ENCODE assay signal across 1 cellular context in the genomic region with DNA sequence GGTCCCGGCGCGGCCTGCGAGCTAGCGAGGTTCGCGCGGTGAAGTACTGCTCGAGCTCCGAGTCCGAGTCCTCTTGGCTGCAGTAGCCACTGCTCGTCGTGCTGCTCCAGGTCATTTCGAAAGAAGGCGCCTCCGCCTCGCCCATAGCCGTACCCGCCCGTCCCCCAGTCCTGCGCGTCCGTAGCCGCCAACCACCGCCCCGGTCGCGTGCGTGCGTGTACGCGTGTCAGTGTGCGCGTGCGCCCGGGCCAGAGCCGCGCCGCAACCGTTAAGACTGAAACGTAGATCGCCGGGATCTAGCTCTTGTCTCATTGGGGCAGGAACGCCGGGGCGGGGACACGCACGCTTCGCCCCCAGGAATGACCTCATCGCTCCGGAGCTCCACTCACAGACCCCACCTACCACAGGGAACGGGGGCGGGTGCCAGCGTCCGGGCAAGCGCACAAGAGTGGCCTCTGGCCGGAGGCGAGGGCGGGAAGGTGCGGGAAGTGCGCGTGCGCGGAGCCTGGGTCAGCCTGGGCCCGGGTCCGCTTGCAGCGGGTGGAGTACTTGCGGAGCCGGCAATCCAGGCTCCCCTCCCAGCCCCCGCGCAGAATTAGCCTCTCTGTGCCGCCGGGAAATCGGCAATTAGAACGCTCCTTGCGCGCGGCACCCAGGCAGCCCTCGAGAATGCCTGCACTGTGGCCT.
TF ChIP-seq lines count a peak whose summit lies in the region.

No MANE protein-coding gene starts in this region.

TF ChIP-seq in HepG2, 621 proteins besides CTCF, POLR2A, EP300 and RAD21 (continued from another document and continues in another):
- TF ChIP-seq, protein P1, sequence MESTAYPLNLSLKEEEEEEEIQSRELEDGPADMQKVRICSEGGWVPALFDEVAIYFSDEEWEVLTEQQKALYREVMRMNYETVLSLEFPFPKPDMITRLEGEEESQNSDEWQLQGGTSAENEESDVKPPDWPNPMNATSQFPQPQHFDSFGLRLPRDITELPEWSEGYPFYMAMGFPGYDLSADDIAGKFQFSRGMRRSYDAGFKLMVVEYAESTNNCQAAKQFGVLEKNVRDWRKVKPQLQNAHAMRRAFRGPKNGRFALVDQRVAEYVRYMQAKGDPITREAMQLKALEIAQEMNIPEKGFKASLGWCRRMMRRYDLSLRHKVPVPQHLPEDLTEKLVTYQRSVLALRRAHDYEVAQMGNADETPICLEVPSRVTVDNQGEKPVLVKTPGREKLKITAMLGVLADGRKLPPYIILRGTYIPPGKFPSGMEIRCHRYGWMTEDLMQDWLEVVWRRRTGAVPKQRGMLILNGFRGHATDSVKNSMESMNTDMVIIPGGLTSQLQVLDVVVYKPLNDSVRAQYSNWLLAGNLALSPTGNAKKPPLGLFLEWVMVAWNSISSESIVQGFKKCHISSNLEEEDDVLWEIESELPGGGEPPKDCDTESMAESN (CRISPR knock-in tag; conservative IDR thresholded peaks at IDR 0.05), result peak; percentile 91
- TF ChIP-seq, protein P2, sequence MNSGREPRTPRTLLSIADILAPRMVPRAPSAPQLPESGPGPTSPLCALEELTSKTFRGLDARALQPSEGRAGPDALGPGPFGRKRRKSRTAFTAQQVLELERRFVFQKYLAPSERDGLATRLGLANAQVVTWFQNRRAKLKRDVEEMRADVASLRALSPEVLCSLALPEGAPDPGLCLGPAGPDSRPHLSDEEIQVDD (CRISPR knock-in tag; IDR thresholded peaks at IDR 0.05; ENCODE audit: borderline replicate concordance), result 0 out of 2 replicates have a peak, but pooled peaks have one; percentile 24
- TF ChIP-seq ELF3 (CRISPR knock-in tag; IDR thresholded peaks at IDR 0.05) (peak; percentile 55), ZNF350 (CRISPR knock-in tag; IDR thresholded peaks at IDR 0.05; ENCODE audit: borderline replicate concordance, low read depth) (peak; percentile 70), ARNTL (CRISPR knock-in tag; IDR thresholded peaks at IDR 0.05) (peak; percentile 93), GLI4 (CRISPR knock-in tag; IDR thresholded peaks at IDR 0.05; ENCODE audit: borderline replicate concordance) (no peak; the same call in 1 of the 2 replicates), KDM3A (CRISPR knock-in tag; IDR thresholded peaks at IDR 0.05; ENCODE audit: low read depth) (0 out of 2 replicates have a peak, but pooled peaks have one; percentile 29), SRF (IDR thresholded peaks at IDR 0.05; ENCODE audit: low read depth, low read length) (no peak), MXD4 (CRISPR knock-in tag; IDR thresholded peaks at IDR 0.05) (peak; percentile 93), HMG20B (CRISPR knock-in tag; conservative IDR thresholded peaks at IDR 0.05) (no peak), KAT8 (CRISPR knock-in tag; IDR thresholded peaks at IDR 0.05) (peak; percentile 65), ZNF34 (CRISPR knock-in tag; IDR thresholded peaks at IDR 0.05; ENCODE audit: borderline replicate concordance) (0 out of 2 replicates have a peak, but pooled peaks have one; percentile 66), ZNF143 (CRISPR knock-in tag; IDR thresholded peaks at IDR 0.05) (0 out of 2 replicates have a peak, but pooled peaks have one; percentile 14), ZNF441 (CRISPR knock-in tag; IDR thresholded peaks at IDR 0.05; ENCODE audit: borderline replicate concordance) (peak; percentile 26; the same call in 1 of the 2 replicates), GABPB1 (CRISPR knock-in tag; IDR thresholded peaks at IDR 0.05) (peak; percentile 81), ZSCAN12 (CRISPR knock-in tag; IDR thresholded peaks at IDR 0.05) (0 out of 2 replicates have a peak, but pooled peaks have one; percentile 6), ZNF83 (CRISPR knock-in tag; IDR thresholded peaks at IDR 0.05; ENCODE audit: borderline replicate concordance) (peak; percentile 87; the same call in 1 of the 2 replicates), RAD51 (IDR thresholded peaks at IDR 0.05; ENCODE audit: borderline replicate concordance) (no peak), ZBTB8A (CRISPR knock-in tag; IDR thresholded peaks at IDR 0.05; ENCODE audit: borderline replicate concordance, low read depth) (no peak), KAT2B (IDR thresholded peaks at IDR 0.05; ENCODE audit: borderline replicate concordance, low read depth, low read length) (no peak), ZNF446 (CRISPR knock-in tag; IDR thresholded peaks at IDR 0.05) (peak; percentile 73), SNAI1 (CRISPR knock-in tag; IDR thresholded peaks at IDR 0.05; ENCODE audit: borderline replicate concordance) (peak; percentile 77; the same call in 1 of the 2 replicates), ATF7 (IDR thresholded peaks at IDR 0.05) (peak; percentile 94), ATF7 (CRISPR knock-in tag; IDR thresholded peaks at IDR 0.05) (peak; percentile 97), ZNF598 (CRISPR knock-in tag; IDR thresholded peaks at IDR 0.05; ENCODE audit: borderline replicate concordance) (no peak), FIP1L1 (IDR thresholded peaks at IDR 0.05; ENCODE audit: borderline replicate concordance, insufficient read depth, low read depth, low read length) (no peak), BRD4 (CRISPR knock-in tag; IDR thresholded peaks at IDR 0.05) (peak; percentile 83; the same call in 1 of the 2 replicates)
- TF ChIP-seq, protein P3, sequence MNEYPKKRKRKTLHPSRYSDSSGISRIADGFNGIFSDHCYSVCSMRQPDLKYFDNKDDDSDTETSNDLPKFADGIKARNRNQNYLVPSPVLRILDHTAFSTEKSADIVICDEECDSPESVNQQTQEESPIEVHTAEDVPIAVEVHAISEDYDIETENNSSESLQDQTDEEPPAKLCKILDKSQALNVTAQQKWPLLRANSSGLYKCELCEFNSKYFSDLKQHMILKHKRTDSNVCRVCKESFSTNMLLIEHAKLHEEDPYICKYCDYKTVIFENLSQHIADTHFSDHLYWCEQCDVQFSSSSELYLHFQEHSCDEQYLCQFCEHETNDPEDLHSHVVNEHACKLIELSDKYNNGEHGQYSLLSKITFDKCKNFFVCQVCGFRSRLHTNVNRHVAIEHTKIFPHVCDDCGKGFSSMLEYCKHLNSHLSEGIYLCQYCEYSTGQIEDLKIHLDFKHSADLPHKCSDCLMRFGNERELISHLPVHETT (CRISPR knock-in tag; conservative IDR thresholded peaks at IDR 0.05), result peak; percentile 94; the same call in 1 of the 2 replicates
- TF ChIP-seq, protein P4, sequence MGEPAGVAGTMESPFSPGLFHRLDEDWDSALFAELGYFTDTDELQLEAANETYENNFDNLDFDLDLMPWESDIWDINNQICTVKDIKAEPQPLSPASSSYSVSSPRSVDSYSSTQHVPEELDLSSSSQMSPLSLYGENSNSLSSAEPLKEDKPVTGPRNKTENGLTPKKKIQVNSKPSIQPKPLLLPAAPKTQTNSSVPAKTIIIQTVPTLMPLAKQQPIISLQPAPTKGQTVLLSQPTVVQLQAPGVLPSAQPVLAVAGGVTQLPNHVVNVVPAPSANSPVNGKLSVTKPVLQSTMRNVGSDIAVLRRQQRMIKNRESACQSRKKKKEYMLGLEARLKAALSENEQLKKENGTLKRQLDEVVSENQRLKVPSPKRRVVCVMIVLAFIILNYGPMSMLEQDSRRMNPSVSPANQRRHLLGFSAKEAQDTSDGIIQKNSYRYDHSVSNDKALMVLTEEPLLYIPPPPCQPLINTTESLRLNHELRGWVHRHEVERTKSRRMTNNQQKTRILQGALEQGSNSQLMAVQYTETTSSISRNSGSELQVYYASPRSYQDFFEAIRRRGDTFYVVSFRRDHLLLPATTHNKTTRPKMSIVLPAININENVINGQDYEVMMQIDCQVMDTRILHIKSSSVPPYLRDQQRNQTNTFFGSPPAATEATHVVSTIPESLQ (CRISPR knock-in tag; conservative IDR thresholded peaks at IDR 0.05), result no peak
- TF ChIP-seq, protein P5, sequence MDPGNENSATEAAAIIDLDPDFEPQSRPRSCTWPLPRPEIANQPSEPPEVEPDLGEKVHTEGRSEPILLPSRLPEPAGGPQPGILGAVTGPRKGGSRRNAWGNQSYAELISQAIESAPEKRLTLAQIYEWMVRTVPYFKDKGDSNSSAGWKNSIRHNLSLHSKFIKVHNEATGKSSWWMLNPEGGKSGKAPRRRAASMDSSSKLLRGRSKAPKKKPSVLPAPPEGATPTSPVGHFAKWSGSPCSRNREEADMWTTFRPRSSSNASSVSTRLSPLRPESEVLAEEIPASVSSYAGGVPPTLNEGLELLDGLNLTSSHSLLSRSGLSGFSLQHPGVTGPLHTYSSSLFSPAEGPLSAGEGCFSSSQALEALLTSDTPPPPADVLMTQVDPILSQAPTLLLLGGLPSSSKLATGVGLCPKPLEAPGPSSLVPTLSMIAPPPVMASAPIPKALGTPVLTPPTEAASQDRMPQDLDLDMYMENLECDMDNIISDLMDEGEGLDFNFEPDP (CRISPR knock-in tag; conservative IDR thresholded peaks at IDR 0.05), result no peak
- TF ChIP-seq, protein P6, sequence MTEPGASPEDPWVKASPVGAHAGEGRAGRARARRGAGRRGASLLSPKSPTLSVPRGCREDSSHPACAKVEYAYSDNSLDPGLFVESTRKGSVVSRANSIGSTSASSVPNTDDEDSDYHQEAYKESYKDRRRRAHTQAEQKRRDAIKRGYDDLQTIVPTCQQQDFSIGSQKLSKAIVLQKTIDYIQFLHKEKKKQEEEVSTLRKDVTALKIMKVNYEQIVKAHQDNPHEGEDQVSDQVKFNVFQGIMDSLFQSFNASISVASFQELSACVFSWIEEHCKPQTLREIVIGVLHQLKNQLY (CRISPR knock-in tag; IDR thresholded peaks at IDR 0.05), result peak; percentile 22; the same call in 1 of the 2 replicates
- TF ChIP-seq, protein P7, sequence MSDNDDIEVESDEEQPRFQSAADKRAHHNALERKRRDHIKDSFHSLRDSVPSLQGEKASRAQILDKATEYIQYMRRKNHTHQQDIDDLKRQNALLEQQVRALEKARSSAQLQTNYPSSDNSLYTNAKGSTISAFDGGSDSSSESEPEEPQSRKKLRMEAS (IDR thresholded peaks at IDR 0.05), result peak; percentile 93
- TF ChIP-seq, protein P8, sequence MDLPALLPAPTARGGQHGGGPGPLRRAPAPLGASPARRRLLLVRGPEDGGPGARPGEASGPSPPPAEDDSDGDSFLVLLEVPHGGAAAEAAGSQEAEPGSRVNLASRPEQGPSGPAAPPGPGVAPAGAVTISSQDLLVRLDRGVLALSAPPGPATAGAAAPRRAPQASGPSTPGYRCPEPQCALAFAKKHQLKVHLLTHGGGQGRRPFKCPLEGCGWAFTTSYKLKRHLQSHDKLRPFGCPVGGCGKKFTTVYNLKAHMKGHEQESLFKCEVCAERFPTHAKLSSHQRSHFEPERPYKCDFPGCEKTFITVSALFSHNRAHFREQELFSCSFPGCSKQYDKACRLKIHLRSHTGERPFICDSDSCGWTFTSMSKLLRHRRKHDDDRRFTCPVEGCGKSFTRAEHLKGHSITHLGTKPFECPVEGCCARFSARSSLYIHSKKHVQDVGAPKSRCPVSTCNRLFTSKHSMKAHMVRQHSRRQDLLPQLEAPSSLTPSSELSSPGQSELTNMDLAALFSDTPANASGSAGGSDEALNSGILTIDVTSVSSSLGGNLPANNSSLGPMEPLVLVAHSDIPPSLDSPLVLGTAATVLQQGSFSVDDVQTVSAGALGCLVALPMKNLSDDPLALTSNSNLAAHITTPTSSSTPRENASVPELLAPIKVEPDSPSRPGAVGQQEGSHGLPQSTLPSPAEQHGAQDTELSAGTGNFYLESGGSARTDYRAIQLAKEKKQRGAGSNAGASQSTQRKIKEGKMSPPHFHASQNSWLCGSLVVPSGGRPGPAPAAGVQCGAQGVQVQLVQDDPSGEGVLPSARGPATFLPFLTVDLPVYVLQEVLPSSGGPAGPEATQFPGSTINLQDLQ (CRISPR knock-in tag; IDR thresholded peaks at IDR 0.05), result peak; percentile 65; the same call in 1 of the 2 replicates
- TF ChIP-seq, protein P9, sequence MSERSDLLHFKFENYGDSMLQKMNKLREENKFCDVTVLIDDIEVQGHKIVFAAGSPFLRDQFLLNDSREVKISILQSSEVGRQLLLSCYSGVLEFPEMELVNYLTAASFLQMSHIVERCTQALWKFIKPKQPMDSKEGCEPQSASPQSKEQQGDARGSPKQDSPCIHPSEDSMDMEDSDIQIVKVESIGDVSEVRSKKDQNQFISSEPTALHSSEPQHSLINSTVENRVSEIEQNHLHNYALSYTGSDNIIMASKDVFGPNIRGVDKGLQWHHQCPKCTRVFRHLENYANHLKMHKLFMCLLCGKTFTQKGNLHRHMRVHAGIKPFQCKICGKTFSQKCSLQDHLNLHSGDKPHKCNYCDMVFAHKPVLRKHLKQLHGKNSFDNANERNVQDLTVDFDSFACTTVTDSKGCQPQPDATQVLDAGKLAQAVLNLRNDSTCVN (CRISPR knock-in tag; IDR thresholded peaks at IDR 0.05; ENCODE audit: borderline replicate concordance), result peak; percentile 53; the same call in 1 of the 2 replicates
- TF ChIP-seq, protein P10, sequence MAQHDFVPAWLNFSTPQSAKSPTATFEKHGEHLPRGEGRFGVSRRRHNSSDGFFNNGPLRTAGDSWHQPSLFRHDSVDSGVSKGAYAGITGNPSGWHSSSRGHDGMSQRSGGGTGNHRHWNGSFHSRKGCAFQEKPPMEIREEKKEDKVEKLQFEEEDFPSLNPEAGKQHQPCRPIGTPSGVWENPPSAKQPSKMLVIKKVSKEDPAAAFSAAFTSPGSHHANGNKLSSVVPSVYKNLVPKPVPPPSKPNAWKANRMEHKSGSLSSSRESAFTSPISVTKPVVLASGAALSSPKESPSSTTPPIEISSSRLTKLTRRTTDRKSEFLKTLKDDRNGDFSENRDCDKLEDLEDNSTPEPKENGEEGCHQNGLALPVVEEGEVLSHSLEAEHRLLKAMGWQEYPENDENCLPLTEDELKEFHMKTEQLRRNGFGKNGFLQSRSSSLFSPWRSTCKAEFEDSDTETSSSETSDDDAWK (CRISPR knock-in tag; IDR thresholded peaks at IDR 0.05), result no peak
- TF ChIP-seq, protein P11, sequence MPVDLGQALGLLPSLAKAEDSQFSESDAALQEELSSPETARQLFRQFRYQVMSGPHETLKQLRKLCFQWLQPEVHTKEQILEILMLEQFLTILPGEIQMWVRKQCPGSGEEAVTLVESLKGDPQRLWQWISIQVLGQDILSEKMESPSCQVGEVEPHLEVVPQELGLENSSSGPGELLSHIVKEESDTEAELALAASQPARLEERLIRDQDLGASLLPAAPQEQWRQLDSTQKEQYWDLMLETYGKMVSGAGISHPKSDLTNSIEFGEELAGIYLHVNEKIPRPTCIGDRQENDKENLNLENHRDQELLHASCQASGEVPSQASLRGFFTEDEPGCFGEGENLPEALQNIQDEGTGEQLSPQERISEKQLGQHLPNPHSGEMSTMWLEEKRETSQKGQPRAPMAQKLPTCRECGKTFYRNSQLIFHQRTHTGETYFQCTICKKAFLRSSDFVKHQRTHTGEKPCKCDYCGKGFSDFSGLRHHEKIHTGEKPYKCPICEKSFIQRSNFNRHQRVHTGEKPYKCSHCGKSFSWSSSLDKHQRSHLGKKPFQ (CRISPR knock-in tag; IDR thresholded peaks at IDR 0.05; ENCODE audit: insufficient replicate concordance), result peak; percentile 88
- TF ChIP-seq, protein P12, sequence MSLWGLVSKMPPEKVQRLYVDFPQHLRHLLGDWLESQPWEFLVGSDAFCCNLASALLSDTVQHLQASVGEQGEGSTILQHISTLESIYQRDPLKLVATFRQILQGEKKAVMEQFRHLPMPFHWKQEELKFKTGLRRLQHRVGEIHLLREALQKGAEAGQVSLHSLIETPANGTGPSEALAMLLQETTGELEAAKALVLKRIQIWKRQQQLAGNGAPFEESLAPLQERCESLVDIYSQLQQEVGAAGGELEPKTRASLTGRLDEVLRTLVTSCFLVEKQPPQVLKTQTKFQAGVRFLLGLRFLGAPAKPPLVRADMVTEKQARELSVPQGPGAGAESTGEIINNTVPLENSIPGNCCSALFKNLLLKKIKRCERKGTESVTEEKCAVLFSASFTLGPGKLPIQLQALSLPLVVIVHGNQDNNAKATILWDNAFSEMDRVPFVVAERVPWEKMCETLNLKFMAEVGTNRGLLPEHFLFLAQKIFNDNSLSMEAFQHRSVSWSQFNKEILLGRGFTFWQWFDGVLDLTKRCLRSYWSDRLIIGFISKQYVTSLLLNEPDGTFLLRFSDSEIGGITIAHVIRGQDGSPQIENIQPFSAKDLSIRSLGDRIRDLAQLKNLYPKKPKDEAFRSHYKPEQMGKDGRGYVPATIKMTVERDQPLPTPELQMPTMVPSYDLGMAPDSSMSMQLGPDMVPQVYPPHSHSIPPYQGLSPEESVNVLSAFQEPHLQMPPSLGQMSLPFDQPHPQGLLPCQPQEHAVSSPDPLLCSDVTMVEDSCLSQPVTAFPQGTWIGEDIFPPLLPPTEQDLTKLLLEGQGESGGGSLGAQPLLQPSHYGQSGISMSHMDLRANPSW (CRISPR knock-in tag; IDR thresholded peaks at IDR 0.05; ENCODE audit: borderline replicate concordance), result peak; percentile 81; the same call in 1 of the 2 replicates
